ENCODE assay signal across 8 cellular contexts in genomic region chr7:66493235-66494181, GRCh38.
DNase-seq lines count a peak whose midpoint lies in the region; TF ChIP-seq lines count a peak whose summit lies in the region.

No MANE protein-coding gene starts in this region.

- H3K4me1 ChIP-seq in HAP-1: no peaks in the 10 kb centered on the region
- H3K4me1 ChIP-seq in MM.1S (ENCODE audit: low read length): no peaks in the 10 kb centered on the region
- peaks cover 2 to 4% of the 10 kb centered on the region in 2 donors for H3K4me1 ChIP-seq in neuronal stem cell (ENCODE audit: control insufficient read depth in 2 of 2, insufficient read depth in 1 of 2, low read depth in 1 of 2, low read length in 2 of 2)

- H3K9me3 ChIP-seq in HAP-1: no peaks in the 10 kb centered on the region
- H3K9me3 ChIP-seq in MM.1S (replicated peaks; ENCODE audit: insufficient read depth, low read length): no peaks in the 10 kb centered on the region
- no peaks in the 10 kb centered on the region for H3K9me3 ChIP-seq in neuronal stem cell (replicated peaks in 1 of 2; ENCODE audit: control insufficient read depth in 2 of 2, insufficient read depth in 1 of 2, low read depth in 1 of 2, low read length in 2 of 2)

- H3K4ac ChIP-seq in neuronal stem cell (ENCODE audit: low read length): peak overlapping the region; percentile 100

- H3K18ac ChIP-seq in neuronal stem cell (ENCODE audit: low read length): peak overlapping the region; percentile 100

- no peaks in the 10 kb centered on the region for H3K79me1 ChIP-seq in neuronal stem cell (ENCODE audit: low read depth, low read length)

- peak overlapping the region; percentile 51; the same call in 1 of the 2 replicates for H3K27ac ChIP-seq in MM.1S (ENCODE audit: low read length)
- peak overlapping the region; percentile 91 for H3K27ac ChIP-seq in neuronal stem cell (replicated peaks; ENCODE audit: low read length)
- H3K27ac ChIP-seq in substantia nigra (ENCODE audit: low read depth, low read length, poor library complexity, severe bottlenecking): peak overlapping the region; percentile 96

- no peak overlapping the region for H4K91ac ChIP-seq in neuronal stem cell (ENCODE audit: low read depth, low read length, poor library complexity)

- peak overlapping the region; percentile 86 for H4K8ac ChIP-seq in neuronal stem cell (ENCODE audit: low read depth, low read length)

- H3K4me3 ChIP-seq in HAP-1 (peak overlapping the region; percentile 69), MM.1S (ENCODE audit: low read length) (peak overlapping the region; percentile 73), neuronal stem cell (ENCODE audit: low read length in 2 of 2) (peak overlapping the region; percentile 88 to 95)

- peak overlapping the region; percentile 98 for H3K23ac ChIP-seq in neuronal stem cell (ENCODE audit: low read depth, low read length, poor library complexity)

- H3K27me3 ChIP-seq in HAP-1 (ENCODE audit: low read depth) (no peaks in the 10 kb centered on the region), MM.1S (replicated peaks; ENCODE audit: insufficient read depth, low read length) (no peaks in the 10 kb centered on the region), neuronal stem cell (ENCODE audit: control insufficient read depth in 3 of 3, insufficient read depth in 3 of 3, low read depth in 1 of 3, low read length in 3 of 3) (no peaks in the 10 kb centered on the region)

- H2AK5ac ChIP-seq in neuronal stem cell (ENCODE audit: low read depth, low read length): peak overlapping the region; percentile 56

- no peaks in the 10 kb centered on the region for H4K20me1 ChIP-seq in MM.1S (ENCODE audit: insufficient read depth, low read length)

- H3K9ac ChIP-seq in MM.1S (ENCODE audit: low read length) (peak overlapping the region; percentile 73), neuronal stem cell (ENCODE audit: low read depth, low read length, poor library complexity) (peak overlapping the region; percentile 99)

- peak overlapping the region; percentile 96 for H3K14ac ChIP-seq in neuronal stem cell (ENCODE audit: low read length)

- H3K36me3 ChIP-seq in HAP-1 (replicated peaks): no peaks in the 10 kb centered on the region
- H3K36me3 ChIP-seq in MM.1S (replicated peaks; ENCODE audit: insufficient read depth, low read length): no peaks in the 10 kb centered on the region
- peaks cover 0 to 7% of the 10 kb centered on the region in 2 donors for H3K36me3 ChIP-seq in neuronal stem cell (replicated peaks in 1 of 2; ENCODE audit: control insufficient read depth in 2 of 2, insufficient read depth in 2 of 2, low read length in 2 of 2)

- no peaks in the 10 kb centered on the region for H3F3A ChIP-seq in MM.1S (ENCODE audit: insufficient read depth, low read length)

- in situ Hi-C loops in HAP-1 (cut with MboI; ENCODE audit: low sequenced_read_pairs): no loop called here

- H2BK15ac ChIP-seq in neuronal stem cell (ENCODE audit: low read length): no peak overlapping the region

- peak; percentile 28; the same call in 1 of the 2 replicates for TF ChIP-seq CTCF in MM.1S (IDR thresholded peaks at IDR 0.05; ENCODE audit: low read length)

- no peaks in the 10 kb centered on the region for H3K79me2 ChIP-seq in MM.1S (ENCODE audit: low read length)

- DNase-seq in GDM1 (lab: John Stamatoyannopoulos, UW) (peak; percentile 96), HAP-1 (ENCODE audit: low spot score in 2 of 2) (peak; percentile 97 to 98), MM.1S (peak; percentile 97), SIG-M5 (lab: John Stamatoyannopoulos, UW) (peak; percentile 62), foreskin melanocyte (peak; percentile 96), neuronal stem cell (ENCODE audit: low spot score) (peak; percentile 97), substantia nigra (lab: John Stamatoyannopoulos, UW) (peak; percentile 84 to 99 (median 97))
- peak; percentile 86 to 93 (median 89) for DNase-seq in activated naive CD4-positive, alpha-beta T cell (lab: John Stamatoyannopoulos, UW)

- no peak overlapping the region for H2BK120ac ChIP-seq in neuronal stem cell (ENCODE audit: low read depth, low read length)

- H3K4me2 ChIP-seq in MM.1S (ENCODE audit: low read depth, low read length) (peak overlapping the region; percentile 74), neuronal stem cell (ENCODE audit: insufficient read depth, low read length, poor library complexity, severe bottlenecking) (peak overlapping the region; percentile 89)

- H2BK5ac ChIP-seq in neuronal stem cell (ENCODE audit: low read length): peak overlapping the region; percentile 78

- H2AFZ ChIP-seq in MM.1S (ENCODE audit: low read length) (peak overlapping the region; percentile 67), neuronal stem cell (ENCODE audit: low read length) (peak overlapping the region; percentile 98)

- no peak overlapping the region for H2BK12ac ChIP-seq in neuronal stem cell (ENCODE audit: low read length)

- no peaks in the 10 kb centered on the region for H3K9me2 ChIP-seq in MM.1S (replicated peaks; ENCODE audit: insufficient read depth, low read length)

- no CpG with 5 or more reads among the region's 68 CpGs for WGBS in neuronal stem cell (ENCODE audit: extremely low coverage in 2 of 2, insufficient read length in 2 of 2, insufficient replicate concordance in 1 of 2), 2 donors

Comparison
In these comparisons a context has a peak if more than half of its experiments do, and no peak if none do; other contexts are left out.
1. Peak in every context shown above with its lines: DNase-seq, H3K4me3 ChIP-seq and H3K27ac ChIP-seq.